28 cellular contexts compared by ENCODE assay signal in the genomic region with DNA sequence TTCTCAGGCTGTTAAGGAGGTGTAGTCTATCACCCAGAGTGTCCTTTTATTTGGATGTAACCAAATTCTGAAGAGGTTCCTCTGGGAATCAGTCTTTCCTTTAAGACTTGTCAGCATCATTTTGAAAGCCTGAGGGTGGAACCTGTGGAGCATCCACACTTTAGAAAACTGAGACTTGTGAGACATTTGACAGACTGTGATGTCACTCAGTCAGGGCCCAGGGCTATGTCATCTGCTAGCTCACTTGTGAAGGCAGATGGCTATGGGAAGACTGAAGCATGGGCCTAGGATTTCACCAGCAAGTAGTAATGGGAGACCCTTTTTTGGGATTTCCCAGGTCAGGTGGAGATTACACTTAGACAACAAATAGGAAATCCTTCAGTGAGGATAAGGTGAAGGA.
"Had no signal": no experiment of that assay in that cellular context is flagged by ENCODE, and none has a peak within 500 bp of the region (broad histone marks: within the 10 kb centered on the region; RNA-seq: fewer than 3 reads in every experiment).

No MANE protein-coding gene starts in this region.

- H3K9me3 Mint-ChIP-seq: activated CD4-positive, alpha-beta memory T cell treated with anti-CD3 and anti-CD28 coated beads, Interleukin-2, amount 10 ng/mL, durations not matched to agents 7 days and 5 days; activated CD4-positive, alpha-beta T cell treated with anti-CD3 and anti-CD28 coated beads, Interleukin-2, amount 10 ng/mL, durations not matched to agents 24 days and 14 days; activated naive CD4-positive, alpha-beta T cell treated with anti-CD3 and anti-CD28 coated beads, Interleukin-2, amount 10 ng/mL, durations not matched to agents 7 days and 5 days; activated naive CD8-positive, alpha-beta T cell treated with anti-CD3 and anti-CD28 coated beads, Interleukin-2, amount 10 ng/mL, durations not matched to agents 7 days and 5 days; activated T-cell treated with anti-CD3 and anti-CD28 coated beads, Interleukin-2, amount 50 U/mL, for 24 hours; nephron; stimulated activated memory B cell treated with anti-CD40 and anti-IgM and Interleukin-4, amounts not matched to agents 10 μg/mL and 1 μg/mL and 100 μg/mL, for 72 hours; stimulated activated naive CD8-positive, alpha-beta T cell treated with anti-CD3 and anti-CD28 coated beads, Interleukin-15, amount 100 ng/mL, for 72 hours; type B pancreatic cell had no signal

- H3K4me3 ChIP-seq: ascending aorta, esophagus squamous epithelium, left lung, mucosa of descending colon, psoas muscle, smooth muscle cell, vagina had no signal

- H3K4me1 Mint-ChIP-seq: activated CD4-positive, alpha-beta memory T cell treated with anti-CD3 and anti-CD28 coated beads, Interleukin-2, amount 10 ng/mL, durations not matched to agents 7 days and 5 days; activated CD4-positive, alpha-beta T cell treated with anti-CD3 and anti-CD28 coated beads, Interleukin-2, amount 10 ng/mL, durations not matched to agents 24 days and 14 days; activated naive CD4-positive, alpha-beta T cell treated with anti-CD3 and anti-CD28 coated beads, Interleukin-2, amount 10 ng/mL, durations not matched to agents 7 days and 5 days; activated naive CD8-positive, alpha-beta T cell treated with anti-CD3 and anti-CD28 coated beads, Interleukin-2, amount 10 ng/mL, durations not matched to agents 7 days and 5 days; nephron; stimulated activated memory B cell treated with anti-CD40 and anti-IgM and Interleukin-4, amounts not matched to agents 10 μg/mL and 1 μg/mL and 100 μg/mL, for 72 hours; stimulated activated naive CD8-positive, alpha-beta T cell treated with anti-CD3 and anti-CD28 coated beads, Interleukin-15, amount 100 ng/mL, for 72 hours had no signal

- DNase-seq: activated CD4-positive, alpha-beta memory T cell treated with anti-CD3 and anti-CD28 coated beads, Interleukin-2, amount 10 ng/mL, durations not matched to agents 7 days and 5 days; activated CD4-positive, alpha-beta T cell treated with anti-CD3 and anti-CD28 coated beads, Interleukin-2, amount 10 ng/mL, durations not matched to agents 24 days and 14 days; activated CD4-positive, CD25-positive, alpha-beta regulatory T cell treated with anti-CD3 and anti-CD28 coated beads, Interleukin-2, amount 50 U/mL, for 72 hours; activated CD8-positive, alpha-beta memory T cell treated with anti-CD3 and anti-CD28 coated beads, Interleukin-2, amount 50 U/mL, for 48 hours; activated gamma-delta T cell; activated naive CD4-positive, alpha-beta T cell treated with anti-CD3 and anti-CD28 coated beads, Interleukin-2, amount 10 ng/mL, durations not matched to agents 7 days and 5 days; activated naive CD8-positive, alpha-beta T cell treated with anti-CD3 and anti-CD28 coated beads, Interleukin-2, amount 10 ng/mL, durations not matched to agents 7 days and 5 days; activated T-cell treated with anti-CD3 and anti-CD28 coated beads, Interleukin-2, amount 50 U/mL, for 24 hours; brain microvascular endothelial cell; cortex of kidney; esophagus squamous epithelium; foreskin melanocyte; left lung; mucosa of descending colon; occipital lobe; psoas muscle; stimulated activated CD4-positive, alpha-beta T cell treated with anti-CD3 and anti-CD28 coated beads, Interleukin-1b, Interleukin-23, amount 100 ng/mL, for 48 hours; stimulated activated CD4-positive, alpha-beta T cell treated with anti-CD3 and anti-CD28 coated beads, Interleukin-4, amount 100 ng/mL, for 4 hours; stimulated activated CD8-positive, alpha-beta memory T cell treated with anti-CD3 and anti-CD28 coated beads, Interleukin-4, amount 100 ng/mL, for 48 hours; stimulated activated naive CD8-positive, alpha-beta T cell treated with anti-CD3 and anti-CD28 coated beads, Interleukin-15, amount 100 ng/mL, for 72 hours; substantia nigra; T-helper 2 cell had no signal

- H3K27ac Mint-ChIP-seq: activated CD4-positive, alpha-beta memory T cell treated with anti-CD3 and anti-CD28 coated beads, Interleukin-2, amount 10 ng/mL, durations not matched to agents 7 days and 5 days; activated CD4-positive, alpha-beta T cell treated with anti-CD3 and anti-CD28 coated beads, Interleukin-2, amount 10 ng/mL, durations not matched to agents 24 days and 14 days; activated naive CD4-positive, alpha-beta T cell treated with anti-CD3 and anti-CD28 coated beads, Interleukin-2, amount 10 ng/mL, durations not matched to agents 7 days and 5 days; activated naive CD8-positive, alpha-beta T cell treated with anti-CD3 and anti-CD28 coated beads, Interleukin-2, amount 10 ng/mL, durations not matched to agents 7 days and 5 days; activated T-cell treated with anti-CD3 and anti-CD28 coated beads, Interleukin-2, amount 50 U/mL, for 24 hours; stimulated activated memory B cell treated with anti-CD40 and anti-IgM and Interleukin-4, amounts not matched to agents 10 μg/mL and 1 μg/mL and 100 μg/mL, for 72 hours; stimulated activated naive CD8-positive, alpha-beta T cell treated with anti-CD3 and anti-CD28 coated beads, Interleukin-15, amount 100 ng/mL, for 72 hours; type B pancreatic cell had no signal

- H3K4me3 Mint-ChIP-seq: activated CD4-positive, alpha-beta memory T cell treated with anti-CD3 and anti-CD28 coated beads, Interleukin-2, amount 10 ng/mL, durations not matched to agents 7 days and 5 days; activated CD4-positive, alpha-beta T cell treated with anti-CD3 and anti-CD28 coated beads, Interleukin-2, amount 10 ng/mL, durations not matched to agents 24 days and 14 days; activated naive CD4-positive, alpha-beta T cell treated with anti-CD3 and anti-CD28 coated beads, Interleukin-2, amount 10 ng/mL, durations not matched to agents 7 days and 5 days; activated naive CD8-positive, alpha-beta T cell treated with anti-CD3 and anti-CD28 coated beads, Interleukin-2, amount 10 ng/mL, durations not matched to agents 7 days and 5 days; activated T-cell treated with anti-CD3 and anti-CD28 coated beads, Interleukin-2, amount 50 U/mL, for 24 hours; nephron; stimulated activated memory B cell treated with anti-CD40 and anti-IgM and Interleukin-4, amounts not matched to agents 10 μg/mL and 1 μg/mL and 100 μg/mL, for 72 hours; stimulated activated naive CD8-positive, alpha-beta T cell treated with anti-CD3 and anti-CD28 coated beads, Interleukin-15, amount 100 ng/mL, for 72 hours; type B pancreatic cell had no signal

- ATAC-seq: left lung; mucosa of descending colon; psoas muscle; stimulated activated memory B cell treated with anti-CD40 and anti-IgM and Interleukin-4, amounts not matched to agents 10 μg/mL and 1 μg/mL and 100 μg/mL, for 72 hours; stimulated activated naive CD8-positive, alpha-beta T cell treated with anti-CD3 and anti-CD28 coated beads, Interleukin-15, amount 100 ng/mL, for 72 hours had no signal

- H3K36me3 Mint-ChIP-seq: activated naive CD4-positive, alpha-beta T cell treated with anti-CD3 and anti-CD28 coated beads, Interleukin-2, amount 10 ng/mL, durations not matched to agents 7 days and 5 days; activated naive CD8-positive, alpha-beta T cell treated with anti-CD3 and anti-CD28 coated beads, Interleukin-2, amount 10 ng/mL, durations not matched to agents 7 days and 5 days; stimulated activated memory B cell treated with anti-CD40 and anti-IgM and Interleukin-4, amounts not matched to agents 10 μg/mL and 1 μg/mL and 100 μg/mL, for 72 hours; type B pancreatic cell had no signal
